Comparison of ENCODE assay signal across 1 cellular context in genomic region chr4:7531640-7531994, GRCh38.
TF ChIP-seq lines count a peak whose summit lies in the region.

No MANE protein-coding gene starts in this region.

TF ChIP-seq in HepG2, 621 proteins besides CTCF, POLR2A, EP300 and RAD21:
- TF ChIP-seq ZNF746 (CRISPR knock-in tag; IDR thresholded peaks at IDR 0.05), result no peak
- peak; percentile 41; the same call in 1 of the 2 replicates for TF ChIP-seq ZNF230 (CRISPR knock-in tag; IDR thresholded peaks at IDR 0.05)
- 0 out of 2 replicates have a peak, but pooled peaks have one; percentile 22 for TF ChIP-seq TFDP2 (CRISPR knock-in tag; IDR thresholded peaks at IDR 0.05)
- TF ChIP-seq SPEN (CRISPR knock-in tag; IDR thresholded peaks at IDR 0.05; ENCODE audit: low read depth), result 0 out of 2 replicates have a peak, but pooled peaks have one; percentile 21
- TF ChIP-seq ZNF687 (CRISPR knock-in tag; IDR thresholded peaks at IDR 0.05), result peak; percentile 43
- peak; percentile 41; the same call in 1 of the 2 replicates for TF ChIP-seq ZNF121 (CRISPR knock-in tag; IDR thresholded peaks at IDR 0.05)
- no peak for TF ChIP-seq ZNF564 (CRISPR knock-in tag; IDR thresholded peaks at IDR 0.05)
- 0 out of 2 replicates have a peak, but pooled peaks have one; percentile 45 for TF ChIP-seq ZFX (CRISPR knock-in tag; IDR thresholded peaks at IDR 0.05; ENCODE audit: low read depth)
- peak; percentile 55; the same call in 1 of the 2 replicates for TF ChIP-seq IRF9 (CRISPR knock-in tag; IDR thresholded peaks at IDR 0.05; ENCODE audit: borderline replicate concordance)
